8 cellular contexts compared by ENCODE assay signal in genomic region chr19:7868671-7869452, GRCh38. TPM values are rescaled to one million over a fixed set of nuclear protein-coding genes. Genes with fewer than 3 reads are reported as not detected.
DNase-seq lines count a peak whose midpoint lies in the region; ATAC-seq and TF ChIP-seq lines count a peak whose summit lies in the region.

No MANE protein-coding gene starts in this region.

- TF ChIP-seq CTCF in SU-DHL-6 (IDR thresholded peaks at IDR 0.05; ENCODE audit: insufficient read depth, low read length, poor library complexity, severe bottlenecking) (peak; percentile 82), hepatocyte (IDR thresholded peaks at IDR 0.05; ENCODE audit: poor library complexity) (peak; percentile 65), sigmoid colon (IDR thresholded peaks at IDR 0.05) (peak in 1 of 4 experiments; percentile 86)

- H3K36me3 ChIP-seq in SU-DHL-6 (ENCODE audit: low read length) = no peaks in the 10 kb centered on the region
- H3K36me3 ChIP-seq in hepatocyte (replicated peaks; ENCODE audit: insufficient read depth, low read depth) = no peaks in the 10 kb centered on the region
- no peaks in the 10 kb centered on the region for H3K36me3 ChIP-seq in sigmoid colon

- no peaks in the 10 kb centered on the region for H3K9me3 Mint-ChIP-seq in activated naive CD8-positive, alpha-beta T cell treated with anti-CD3 and anti-CD28 coated beads, Interleukin-2, amount 50 U/mL, for 24 hours

- no peaks in the 10 kb centered on the region for H3K36me3 Mint-ChIP-seq in activated naive CD8-positive, alpha-beta T cell treated with anti-CD3 and anti-CD28 coated beads, Interleukin-2, amount 50 U/mL, for 24 hours (ENCODE audit: low read depth)

- peaks cover 11% of the 10 kb centered on the region for H3F3A ChIP-seq in SU-DHL-6 (ENCODE audit: insufficient read depth)

- ATAC-seq in GM19328 (IDR thresholded peaks at IDR 0.05; ENCODE audit: unreplicated experiment) (peak; percentile 65), HG03439 (IDR thresholded peaks at IDR 0.05; ENCODE audit: unreplicated experiment) (peak; percentile 66)
- peak; percentile 70 for ATAC-seq in activated naive CD8-positive, alpha-beta T cell treated with anti-CD3 and anti-CD28 coated beads, Interleukin-2, amount 50 U/mL, for 24 hours

- DNase-seq in AG20443 (ENCODE audit: low spot score) (peak; percentile 85), hepatocyte (ENCODE audit: low spot score) (peak; percentile 93), sigmoid colon (no peak), NCI-H2171 (lab: John Stamatoyannopoulos, UW) (no peak)
- DNase-seq in activated naive CD8-positive, alpha-beta T cell treated with anti-CD3 and anti-CD28 coated beads, Interleukin-2, amount 50 U/mL, for 24 hours = peak; percentile 84

- H3K79me2 ChIP-seq in SU-DHL-6 (ENCODE audit: insufficient read depth, low read length) (no peaks in the 10 kb centered on the region), hepatocyte (no peaks in the 10 kb centered on the region)

- no peak for TF ChIP-seq EP300 in sigmoid colon (IDR thresholded peaks at IDR 0.05)

- H3K27ac Mint-ChIP-seq in activated naive CD8-positive, alpha-beta T cell treated with anti-CD3 and anti-CD28 coated beads, Interleukin-2, amount 50 U/mL, for 24 hours = peak overlapping the region; percentile 42

- peaks cover 29% of the 10 kb centered on the region for H3K4me1 Mint-ChIP-seq in activated naive CD8-positive, alpha-beta T cell treated with anti-CD3 and anti-CD28 coated beads, Interleukin-2, amount 50 U/mL, for 24 hours

- H3K27ac ChIP-seq in SU-DHL-6 (ENCODE audit: low read depth, low read length) (no peak overlapping the region), hepatocyte (peak overlapping the region; percentile 78), sigmoid colon (peak overlapping the region; percentile 33 to 72 (median 46))

- H3K4me3 Mint-ChIP-seq in activated naive CD8-positive, alpha-beta T cell treated with anti-CD3 and anti-CD28 coated beads, Interleukin-2, amount 50 U/mL, for 24 hours = peak overlapping the region; percentile 65

- H3K4me1 ChIP-seq in hepatocyte (ENCODE audit: insufficient read depth) = peaks cover 2% of the 10 kb centered on the region
- peaks cover 0 to 46% (median 40%) of the 10 kb centered on the region in 4 donors for H3K4me1 ChIP-seq in sigmoid colon

- no peaks in the 10 kb centered on the region for H3K9me3 ChIP-seq in SU-DHL-6 (ENCODE audit: insufficient read depth, low read length)
- no peaks in the 10 kb centered on the region for H3K9me3 ChIP-seq in hepatocyte (ENCODE audit: low read depth)
- H3K9me3 ChIP-seq in sigmoid colon = no peaks in the 10 kb centered on the region

- no peaks in the 10 kb centered on the region for H4K20me1 ChIP-seq in SU-DHL-6 (ENCODE audit: low read depth, low read length)
- H4K20me1 ChIP-seq in hepatocyte (ENCODE audit: insufficient read depth, poor library complexity, severe bottlenecking) = no peaks in the 10 kb centered on the region

- peaks cover 51% of the 10 kb centered on the region for H3K27me3 Mint-ChIP-seq in activated naive CD8-positive, alpha-beta T cell treated with anti-CD3 and anti-CD28 coated beads, Interleukin-2, amount 50 U/mL, for 24 hours

- H2AFZ ChIP-seq in SU-DHL-6 (ENCODE audit: low read depth, low read length, severe bottlenecking) (peak overlapping the region; percentile 80), hepatocyte (peak overlapping the region; percentile 37)

- WGBS in hepatocyte (ENCODE audit: low lambda C conversion rate, missing lambda C conversion rate) = 14% methylated on average over 47 of the region's 67 CpGs
- WGBS in sigmoid colon, 2 donors = 1% methylated on average over 67 of the region's 67 CpGs

- peak overlapping the region; percentile 53 for H3K4me3 ChIP-seq in SU-DHL-6 (ENCODE audit: insufficient read depth, low read length, poor library complexity, severe bottlenecking)
- H3K4me3 ChIP-seq in hepatocyte = peak overlapping the region; percentile 33
- peak overlapping the region in 3 of 4 donors; percentile 29 to 46 (median 42) for H3K4me3 ChIP-seq in sigmoid colon

- H3K9me2 ChIP-seq in SU-DHL-6 (replicated peaks; ENCODE audit: insufficient read depth, low read length) (no peaks in the 10 kb centered on the region), hepatocyte (replicated peaks; ENCODE audit: insufficient read depth) (no peaks in the 10 kb centered on the region)

- no peak for TF ChIP-seq POLR2A in sigmoid colon (IDR thresholded peaks at IDR 0.05)

- H3K4me2 ChIP-seq in SU-DHL-6 (ENCODE audit: low read depth, low read length, poor library complexity, severe bottlenecking) (peak overlapping the region; percentile 90), hepatocyte (peak overlapping the region; percentile 94)

- intact Hi-C loops in sigmoid colon (cut with DNase I) = loop anchor here (5.0 kb wide), 1 partner anchor 33 kb away; the partner anchor contains the start of gene MAP2K7

- H3K9ac ChIP-seq in SU-DHL-6 (ENCODE audit: low read length) = peak overlapping the region; percentile 48; the same call in 1 of the 2 replicates

- H3K27me3 ChIP-seq in SU-DHL-6 (ENCODE audit: low read length) (no peaks in the 10 kb centered on the region), hepatocyte (peaks cover 17% of the 10 kb centered on the region), sigmoid colon (peaks cover 29 to 68% (median 54%) of the 10 kb centered on the region in 3 donors)

RNA-seq across cellular contexts. Expression of gene PRR36, which starts 5.3 kb away (rescaled TPM):
- 0.40 and 1.00 TPM in 2 replicates for total RNA-seq in hepatocyte
- polyA plus RNA-seq in hepatocyte = 2.5 and 5.4 TPM in 2 replicates
- total RNA-seq in sigmoid colon = not detected
- polyA plus RNA-seq in sigmoid colon = under 1 TPM in 2 of 3 donors, not detected in 1; under 0.01 to 0.23 TPM

RNA-seq across cellular contexts. Expression of gene LRRC8E, which starts 19.4 kb away (rescaled TPM):
- total RNA-seq in hepatocyte = 1.8 and 4.5 TPM in 2 replicates
- 3.2 and 3.3 TPM in 2 replicates for polyA plus RNA-seq in hepatocyte
- total RNA-seq in sigmoid colon = not detected
- polyA plus RNA-seq in sigmoid colon = 1 to 10 TPM in 2 of 3 donors, under 1 TPM in 1; 0.23 to 1.2 (median 1.2) TPM

RNA-seq across cellular contexts. Expression of gene MAP2K7, which starts 34.8 kb away (rescaled TPM):
- total RNA-seq in hepatocyte (13.6 and 13.8 TPM in 2 replicates), sigmoid colon (10 to 100 TPM; 12.5 to 20.2 (median 17.4) TPM)
- polyA plus RNA-seq in hepatocyte (11.8 and 12.8 TPM in 2 replicates), sigmoid colon (10 to 100 TPM; 15.6 to 27.8 (median 15.7) TPM)

RNA-seq across cellular contexts. Expression of gene EVI5L, which starts 38.8 kb away (rescaled TPM):
- total RNA-seq in hepatocyte (10.7 and 12.4 TPM in 2 replicates), sigmoid colon (10 to 100 TPM in 3 of 4 donors, 1 to 10 TPM in 1; 8.4 to 18.6 (median 12.5) TPM)
- polyA plus RNA-seq in hepatocyte (11.5 and 13.1 TPM in 2 replicates), sigmoid colon (10 to 100 TPM in 1 of 3 donors, 1 to 10 TPM in 2; 5.3 to 11.4 (median 6.0) TPM)

RNA-seq across cellular contexts. Expression of gene TGFBR3L, which starts 45.8 kb away (rescaled TPM):
- total RNA-seq in hepatocyte = 0.52 TPM in 1 of 2 replicates, not detected in the other
- 3.3 and 8.5 TPM in 2 replicates for polyA plus RNA-seq in hepatocyte
- total RNA-seq in sigmoid colon = 1 to 10 TPM in 1 of 4 donors, not detected in 3; 1.8 TPM
- not detected for polyA plus RNA-seq in sigmoid colon

Comparison
In these comparisons a context has a peak if more than half of its experiments do, and no peak if none do; other contexts are left out.
1. DNase-seq: peak in AG20443 (single experiment), activated naive CD8-positive, alpha-beta T cell treated with anti-CD3 and anti-CD28 coated beads, Interleukin-2, amount 50 U/mL, for 24 hours (single experiment) and hepatocyte (single experiment); none in sigmoid colon (single experiment) and NCI-H2171 (single experiment).
2. Peak in every context shown above with its lines, with median percentiles within 50 percentile points of each other: ATAC-seq and H3K4me3 ChIP-seq.